16 cellular contexts compared by ENCODE assay signal in the genomic region with DNA sequence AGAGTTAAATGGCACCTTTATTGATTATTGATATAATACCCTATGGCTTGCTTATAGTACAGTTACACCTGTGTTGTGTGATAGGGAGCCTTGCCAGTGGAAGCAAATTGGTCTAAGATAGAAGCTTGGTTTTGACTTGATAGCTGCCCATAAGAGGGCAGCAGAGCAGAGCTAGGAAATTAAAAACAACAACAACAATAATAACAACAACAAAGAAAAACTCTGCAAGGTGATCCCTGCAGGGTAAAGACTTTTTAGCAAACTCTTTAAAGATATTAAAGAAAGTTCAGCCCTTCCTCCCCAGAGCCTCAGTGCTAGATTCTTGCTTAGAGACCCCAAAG. TPM values are rescaled to one million over a fixed set of nuclear protein-coding genes. Genes with fewer than 3 reads are reported as not detected.
DNase-seq lines count a peak whose midpoint lies in the region; ATAC-seq and TF ChIP-seq lines count a peak whose summit lies in the region.
"Had no signal": no experiment of that assay in that cellular context is flagged by ENCODE, and none has a peak within 500 bp of the region (broad histone marks: within the 10 kb centered on the region; RNA-seq: fewer than 3 reads in every experiment).

No MANE protein-coding gene starts in this region.

- no peak for TF ChIP-seq POLR2A in sigmoid colon (IDR thresholded peaks at IDR 0.05)

- intact Hi-C loops in CD4-positive, alpha-beta memory T cell (cut with micrococcal nuclease) = loop anchor here (2.0 kb wide), 1 partner anchor 19 kb away; the partner anchor contains the start of gene PNP
- intact Hi-C loops in naive thymus-derived CD4-positive, alpha-beta T cell (cut with micrococcal nuclease) = no loop called here
- intact Hi-C loops in sigmoid colon (cut with DNase I) = no loop called here

- H3K9me3 ChIP-seq in CD4-positive, alpha-beta memory T cell (ENCODE audit: control insufficient read depth in 1 of 2, low read length in 2 of 2) = no peaks in the 10 kb centered on the region
- H3K9me3 ChIP-seq in naive thymus-derived CD4-positive, alpha-beta T cell (ENCODE audit: control insufficient read depth in 2 of 3, low read length in 3 of 3) = no peaks in the 10 kb centered on the region
- no peaks in the 10 kb centered on the region for H3K9me3 ChIP-seq in right atrium auricular region
- no peaks in the 10 kb centered on the region for H3K9me3 ChIP-seq in sigmoid colon
- H3K9me3 ChIP-seq: ascending aorta, SJCRH30 had no signal

- H3K36me3 ChIP-seq in CD4-positive, alpha-beta memory T cell (ENCODE audit: insufficient read depth, low read length) = no peaks in the 10 kb centered on the region
- H3K36me3 ChIP-seq in GM23338 (ENCODE audit: insufficient read depth) (0 out of 2 replicates have a peak, but pooled peaks cover 2% of the 10 kb centered on the region), right atrium auricular region (no peaks in the 10 kb centered on the region), sigmoid colon (no peaks in the 10 kb centered on the region)
- no peaks in the 10 kb centered on the region for H3K36me3 ChIP-seq in naive thymus-derived CD4-positive, alpha-beta T cell (ENCODE audit: control insufficient read depth in 2 of 3, insufficient read depth in 3 of 3, low read length in 3 of 3)
- H3K36me3 ChIP-seq: ascending aorta, SJCRH30 had no signal

- peak overlapping the region in 1 of 2 donors; percentile 31 for H3K4me3 ChIP-seq in CD4-positive, alpha-beta memory T cell (ENCODE audit: low read length in 2 of 2)
- H3K4me3 ChIP-seq in GM23338 (no peak overlapping the region), right atrium auricular region (no peak overlapping the region), sigmoid colon (no peak overlapping the region)
- H3K4me3 ChIP-seq in naive thymus-derived CD4-positive, alpha-beta T cell (ENCODE audit: low read length) = no peak overlapping the region
- H3K4me3 ChIP-seq: ascending aorta, lung, SJCRH30 had no signal

- H3K4me3 Mint-ChIP-seq in CD4-positive, alpha-beta memory T cell = peak overlapping the region in 7 of 8 donors; percentile 68 to 76 (median 72)
- H3K4me3 Mint-ChIP-seq in GM23338 = no peak overlapping the region
- no peak overlapping the region for H3K4me3 Mint-ChIP-seq in WTC11
- H3K4me3 Mint-ChIP-seq in naive thymus-derived CD4-positive, alpha-beta T cell = peak overlapping the region in 9 of 10 donors; percentile 12 to 82 (median 68)
- H3K4me3 Mint-ChIP-seq: nephron had no signal

- ATAC-seq in GM23338 (peak; percentile 38; the same call in 2 of the 3 replicates), WTC11 (peak; percentile 55; the same call in 1 of the 2 replicates)
- no peak for ATAC-seq in naive thymus-derived CD4-positive, alpha-beta T cell

- no peaks in the 10 kb centered on the region for H4K20me1 ChIP-seq in GM23338 (replicated peaks; ENCODE audit: insufficient read depth)

- H3K27me3 Mint-ChIP-seq in CD4-positive, alpha-beta memory T cell = no peaks in the 10 kb centered on the region
- H3K27me3 Mint-ChIP-seq in GM23338 (ENCODE audit: insufficient read depth, low read depth, poor library complexity) (peaks cover 2% of the 10 kb centered on the region), WTC11 (ENCODE audit: low read depth) (no peaks in the 10 kb centered on the region; the same call in 1 of the 2 replicates)
- peaks cover 0 to 8% (median 0%) of the 10 kb centered on the region in 5 donors for H3K27me3 Mint-ChIP-seq in naive thymus-derived CD4-positive, alpha-beta T cell

- TF ChIP-seq CTCF in GM23338 (conservative IDR thresholded peaks at IDR 0.05; ENCODE audit: low read depth in 2 of 2) = peak; percentile 48 to 51
- no peak for TF ChIP-seq CTCF in WTC11 (IDR thresholded peaks at IDR 0.05)
- no peak for TF ChIP-seq CTCF in right atrium auricular region (IDR thresholded peaks at IDR 0.05)
- TF ChIP-seq CTCF in sigmoid colon (IDR thresholded peaks at IDR 0.05) = no peak

- H3K4me2 ChIP-seq in GM23338 = no peak overlapping the region

- H3K27ac ChIP-seq in CD4-positive, alpha-beta memory T cell (ENCODE audit: low read depth, low read length) = no peak overlapping the region
- H3K27ac ChIP-seq in GM23338 (ENCODE audit: low read depth) (no peak overlapping the region; the same call in 1 of the 2 replicates), right atrium auricular region (no peak overlapping the region), sigmoid colon (no peak overlapping the region)
- no peak overlapping the region for H3K27ac ChIP-seq in naive thymus-derived CD4-positive, alpha-beta T cell (ENCODE audit: low read depth, low read length)
- H3K27ac ChIP-seq: ascending aorta, SJCRH30 had no signal

- peak overlapping the region; percentile 29; the same call in 1 of the 2 replicates for H2AFZ ChIP-seq in GM23338

- DNase-seq in CD4-positive, alpha-beta memory T cell = no peak
- DNase-seq in GM23338 (ENCODE audit: low spot score) = peak; percentile 17
- DNase-seq in WTC11 (ENCODE audit: low spot score) = no peak
- no peak for DNase-seq in naive thymus-derived CD4-positive, alpha-beta T cell
- no peak for DNase-seq in right atrium auricular region (ENCODE audit: low spot score)
- no peak for DNase-seq in sigmoid colon
- DNase-seq in NCI-H2029 treated with DMSO at 0.1 percent for 48 hours (lab: John Stamatoyannopoulos, UW) = no peak
- DNase-seq: activated CD4-positive, alpha-beta T cell treated with anti-CD3 and anti-CD28 coated beads, Interleukin-2, amount 50 U/mL, for 4 hours; C1 segment of cervical spinal cord; HCEC 1CT; NK-92 treated with Interleukin-12 subunit alpha and Interleukin-12 subunit beta, amount 100 ng/mL, for 24 hours; SJCRH30; substantia nigra had no signal

- H3K9me2 ChIP-seq in GM23338 (ENCODE audit: insufficient read depth) = 0 out of 2 replicates have a peak, but pooled peaks cover 7% of the 10 kb centered on the region

- POLR2A ChIA-PET in CD4-positive, alpha-beta memory T cell (lab: Charles Lee; ENCODE audit: partially characterized antibody) = interaction anchor here (0.6 to 5.5 kb wide), 12 partner anchors 9 to 196 kb away, joined by 3 to 74 read pairs (median 7); partner anchors contain the start of genes APEX1, OSGEP, PIP4P1 and PNP
- POLR2A ChIA-PET in WTC11 (lab: Charles Lee) = no interaction called here
- POLR2A ChIA-PET in naive thymus-derived CD4-positive, alpha-beta T cell (lab: Charles Lee) = interaction anchor here (0.7 to 4.9 kb wide), 9 partner anchors 8 to 159 kb away, joined by 3 to 36 read pairs (median 4); partner anchors contain the start of genes PARP2, PIP4P1, PNP and TEP1

- TF ChIP-seq EP300 in sigmoid colon (IDR thresholded peaks at IDR 0.05) = no peak

- H3K4me1 ChIP-seq in CD4-positive, alpha-beta memory T cell (ENCODE audit: insufficient read depth, low read length) = peaks cover 78% of the 10 kb centered on the region
- H3K4me1 ChIP-seq in GM23338 (ENCODE audit: insufficient read depth) = peaks cover 29% of the 10 kb centered on the region
- peaks cover 37 to 50% of the 10 kb centered on the region in 2 donors for H3K4me1 ChIP-seq in naive thymus-derived CD4-positive, alpha-beta T cell (ENCODE audit: control insufficient read depth in 2 of 2, insufficient read depth in 2 of 2, low read length in 2 of 2)
- no peaks in the 10 kb centered on the region for H3K4me1 ChIP-seq in right atrium auricular region
- no peaks in the 10 kb centered on the region for H3K4me1 ChIP-seq in sigmoid colon
- H3K4me1 ChIP-seq: ascending aorta had no signal

- no peaks in the 10 kb centered on the region for H3K36me3 Mint-ChIP-seq in CD4-positive, alpha-beta memory T cell
- H3K36me3 Mint-ChIP-seq in GM23338 (ENCODE audit: low read depth) (no peaks in the 10 kb centered on the region), WTC11 (no peaks in the 10 kb centered on the region)
- H3K36me3 Mint-ChIP-seq in naive thymus-derived CD4-positive, alpha-beta T cell = peaks cover 0 to 6% (median 4%) of the 10 kb centered on the region in 5 donors

- H3F3A ChIP-seq in GM23338 (replicated peaks; ENCODE audit: low read depth) = peaks cover 6% of the 10 kb centered on the region; the same call in 1 of the 2 replicates

- H3K27ac Mint-ChIP-seq in CD4-positive, alpha-beta memory T cell = peak overlapping the region; percentile 4 to 88 (median 73)
- no peak overlapping the region for H3K27ac Mint-ChIP-seq in GM23338
- H3K27ac Mint-ChIP-seq in WTC11 = no peak overlapping the region
- peak overlapping the region; percentile 39 to 93 (median 82) for H3K27ac Mint-ChIP-seq in naive thymus-derived CD4-positive, alpha-beta T cell
- H3K27ac Mint-ChIP-seq: nephron had no signal

- H3K9me3 Mint-ChIP-seq in CD4-positive, alpha-beta memory T cell = peaks cover 0 to 2% (median 0%) of the 10 kb centered on the region in 8 donors
- H3K9me3 Mint-ChIP-seq in GM23338 = no peaks in the 10 kb centered on the region
- peaks cover 6% of the 10 kb centered on the region; the same call in 1 of the 2 replicates for H3K9me3 Mint-ChIP-seq in WTC11
- H3K9me3 Mint-ChIP-seq in naive thymus-derived CD4-positive, alpha-beta T cell = peaks cover 0 to 5% (median 0%) of the 10 kb centered on the region in 11 donors
- H3K9me3 Mint-ChIP-seq: nephron had no signal

- CTCF ChIA-PET in CD4-positive, alpha-beta memory T cell (lab: Charles Lee; ENCODE audit: partially characterized antibody) = interaction anchor here (1.0 to 2.8 kb wide), 8 partner anchors 8 to 160 kb away, joined by 3 to 14 read pairs (median 6); partner anchors contain the start of genes APEX1, OSGEP and PNP
- CTCF ChIA-PET in WTC11 (lab: Charles Lee) = interaction anchor here (0.8 to 5.8 kb wide), 10 partner anchors 11 to 121 kb away, joined by 3 to 64 read pairs (median 6); partner anchors contain the start of genes PIP4P1 and RNASE11
- CTCF ChIA-PET in naive thymus-derived CD4-positive, alpha-beta T cell (lab: Charles Lee) = no interaction called here

- H3K4me1 Mint-ChIP-seq in CD4-positive, alpha-beta memory T cell = peaks cover 65 to 96% (median 78%) of the 10 kb centered on the region in 4 donors
- H3K4me1 Mint-ChIP-seq in GM23338 (peaks cover 44% of the 10 kb centered on the region), WTC11 (peaks cover 45% of the 10 kb centered on the region)
- H3K4me1 Mint-ChIP-seq in naive thymus-derived CD4-positive, alpha-beta T cell = peaks cover 46 to 96% (median 88%) of the 10 kb centered on the region in 7 donors

- H3K79me2 ChIP-seq in GM23338 (replicated peaks; ENCODE audit: insufficient read depth) = no peaks in the 10 kb centered on the region

- H3K27me3 ChIP-seq in CD4-positive, alpha-beta memory T cell (ENCODE audit: insufficient read depth, low read length) = no peaks in the 10 kb centered on the region
- H3K27me3 ChIP-seq in GM23338 (ENCODE audit: insufficient read depth) (no peaks in the 10 kb centered on the region), right atrium auricular region (no peaks in the 10 kb centered on the region), sigmoid colon (no peaks in the 10 kb centered on the region)
- no peaks in the 10 kb centered on the region for H3K27me3 ChIP-seq in naive thymus-derived CD4-positive, alpha-beta T cell (ENCODE audit: control insufficient read depth in 2 of 2, insufficient read depth in 2 of 2, low read length in 2 of 2)
- H3K27me3 ChIP-seq: ascending aorta had no signal

RNA-seq across cellular contexts. Expression of gene RNASE10, which starts 18.0 kb away (rescaled TPM):
- 1 to 10 TPM; 1.2 to 1.4 TPM for total RNA-seq in CD4-positive, alpha-beta memory T cell
- polyA plus RNA-seq in CD4-positive, alpha-beta memory T cell = not detected
- total RNA-seq in GM23338 (2014; rRNA removed; shearing (Covaris generic)) = not detected in 2 replicates
- polyA plus RNA-seq in GM23338 (2016; fragmentation: Nextera tagmentation; extraction: Ambion mirVana) = 0.65 and 0.82 TPM in 2 replicates
- total RNA-seq in WTC11 (2021) = 0.82 to 1.2 TPM (median 1.0 TPM) in 3 replicates
- 1 to 10 TPM in 1 of 5 experiments, under 1 TPM in 4; 0.63 to 1.1 (median 0.70) TPM for total RNA-seq in naive thymus-derived CD4-positive, alpha-beta T cell
- not detected for polyA plus RNA-seq in naive thymus-derived CD4-positive, alpha-beta T cell
- total RNA-seq in right atrium auricular region = not detected
- total RNA-seq in sigmoid colon = not detected
- under 1 TPM in 1 of 3 donors, not detected in 2; 0.12 TPM for polyA plus RNA-seq in sigmoid colon
- total RNA-seq: ascending aorta, SJCRH30 had no signal

RNA-seq across cellular contexts. Expression of gene PNP, which starts 18.2 kb away (rescaled TPM):
- total RNA-seq in CD4-positive, alpha-beta memory T cell = 100 to 1,000 TPM; 106 to 108 TPM
- polyA plus RNA-seq in CD4-positive, alpha-beta memory T cell = 100 to 1,000 TPM in 1 of 2 donors, 10 to 100 TPM in 1; 53.8 to 101 TPM
- total RNA-seq in GM23338 (2014; rRNA removed; shearing (Covaris generic)) = 72.3 and 102 TPM in 2 replicates
- polyA plus RNA-seq in GM23338 (2016; fragmentation: Nextera tagmentation; extraction: Ambion mirVana) = 56.1 and 60.7 TPM in 2 replicates
- 72.7 to 95.8 TPM (median 75.0 TPM) in 3 replicates for total RNA-seq in WTC11 (2021)
- 100 to 1,000 TPM in 2 of 5 experiments, 10 to 100 TPM in 3; 58.9 to 179 (median 83.0) TPM for total RNA-seq in naive thymus-derived CD4-positive, alpha-beta T cell
- polyA plus RNA-seq in naive thymus-derived CD4-positive, alpha-beta T cell = 10 to 100 TPM; 35.6 to 59.6 TPM
- 10 to 100 TPM in 1 of 2 donors, 1 to 10 TPM in 1; 7.4 to 25.2 TPM for total RNA-seq in right atrium auricular region
- total RNA-seq in sigmoid colon = 10 to 100 TPM in 2 of 4 donors, 1 to 10 TPM in 2; 5.5 to 32.3 (median 10.6) TPM
- 100 to 1,000 TPM in 2 of 3 donors, 10 to 100 TPM in 1; 60.7 to 121 (median 104) TPM for polyA plus RNA-seq in sigmoid colon

RNA-seq across cellular contexts. Expression of gene PIP4P1, which starts 26.1 kb away (rescaled TPM):
- total RNA-seq in CD4-positive, alpha-beta memory T cell = 10 to 100 TPM; 77.8 to 78.1 TPM
- 10 to 100 TPM; 32.4 to 44.3 TPM for polyA plus RNA-seq in CD4-positive, alpha-beta memory T cell
- total RNA-seq in GM23338 (2014; rRNA removed; shearing (Covaris generic)) = 24.8 and 26.4 TPM in 2 replicates
- polyA plus RNA-seq in GM23338 (2016; fragmentation: Nextera tagmentation; extraction: Ambion mirVana) (18.9 and 20.9 TPM in 2 replicates), sigmoid colon (10 to 100 TPM; 30.3 to 40.9 (median 32.4) TPM)
- total RNA-seq in WTC11 (2021) (28.3 to 34.1 TPM (median 29.7 TPM) in 3 replicates), right atrium auricular region (10 to 100 TPM in 1 of 2 donors, 1 to 10 TPM in 1; 9.8 to 13.3 TPM), sigmoid colon (10 to 100 TPM; 18.9 to 28.0 (median 22.8) TPM)
- 10 to 100 TPM; 34.9 to 87.1 (median 74.2) TPM for total RNA-seq in naive thymus-derived CD4-positive, alpha-beta T cell
- 10 to 100 TPM; 20.7 to 38.5 TPM for polyA plus RNA-seq in naive thymus-derived CD4-positive, alpha-beta T cell

RNA-seq across cellular contexts. Expression of gene APEX1, which starts 32.3 kb away (rescaled TPM):
- total RNA-seq in CD4-positive, alpha-beta memory T cell = 100 to 1,000 TPM; 102 to 105 TPM
- polyA plus RNA-seq in CD4-positive, alpha-beta memory T cell = 100 to 1,000 TPM; 138 to 144 TPM
- total RNA-seq in GM23338 (2014; rRNA removed; shearing (Covaris generic)) = 216 and 247 TPM in 2 replicates
- polyA plus RNA-seq in GM23338 (2016; fragmentation: Nextera tagmentation; extraction: Ambion mirVana) (279 and 291 TPM in 2 replicates), sigmoid colon (100 to 1,000 TPM in 1 of 3 donors, 10 to 100 TPM in 2; 84.4 to 150 (median 99.7) TPM)
- total RNA-seq in WTC11 (2021) (299 to 324 TPM (median 308 TPM) in 3 replicates), right atrium auricular region (10 to 100 TPM; 72.6 to 97.6 TPM), sigmoid colon (100 to 1,000 TPM; 118 to 181 (median 146) TPM)
- 100 to 1,000 TPM in 4 of 5 experiments, 10 to 100 TPM in 1; 97.4 to 159 (median 129) TPM for total RNA-seq in naive thymus-derived CD4-positive, alpha-beta T cell
- 100 to 1,000 TPM; 161 to 205 TPM for polyA plus RNA-seq in naive thymus-derived CD4-positive, alpha-beta T cell

RNA-seq across cellular contexts. Expression of gene OSGEP, which starts 32.8 kb away (rescaled TPM):
- total RNA-seq in CD4-positive, alpha-beta memory T cell = 10 to 100 TPM; 72.3 to 75.9 TPM
- 10 to 100 TPM; 39.3 to 41.8 TPM for polyA plus RNA-seq in CD4-positive, alpha-beta memory T cell
- 59.5 and 62.8 TPM in 2 replicates for total RNA-seq in GM23338 (2014; rRNA removed; shearing (Covaris generic))
- polyA plus RNA-seq in GM23338 (2016; fragmentation: Nextera tagmentation; extraction: Ambion mirVana) = 29.0 and 35.1 TPM in 2 replicates
- total RNA-seq in WTC11 (2021) = 33.3 to 40.0 TPM (median 37.3 TPM) in 3 replicates
- total RNA-seq in naive thymus-derived CD4-positive, alpha-beta T cell = 10 to 100 TPM; 54.2 to 77.2 (median 69.1) TPM
- 10 to 100 TPM; 30.8 to 42.9 TPM for polyA plus RNA-seq in naive thymus-derived CD4-positive, alpha-beta T cell
- total RNA-seq in right atrium auricular region = 10 to 100 TPM; 23.8 to 30.1 TPM
- total RNA-seq in sigmoid colon = 10 to 100 TPM; 34.1 to 65.6 (median 50.7) TPM
- polyA plus RNA-seq in sigmoid colon = 10 to 100 TPM; 21.0 to 49.4 (median 29.8) TPM

Comparison
In these comparisons a context has a peak if more than half of its experiments do, and no peak if none do; other contexts are left out.
1. H3K27ac Mint-ChIP-seq: peak in CD4-positive, alpha-beta memory T cell (7 of 7) and naive thymus-derived CD4-positive, alpha-beta T cell (9 of 9); none in GM23338 (single experiment) and WTC11 (single experiment).
2. H3K4me3 Mint-ChIP-seq: peak in CD4-positive, alpha-beta memory T cell (7 of 8) and naive thymus-derived CD4-positive, alpha-beta T cell (9 of 10); none in GM23338 (single experiment) and WTC11 (single experiment).
3. CTCF ChIP-seq: peak in GM23338 (2 of 2); none in WTC11 (single experiment), right atrium auricular region (0 of 2) and sigmoid colon (0 of 4).